In the genomic region with DNA sequence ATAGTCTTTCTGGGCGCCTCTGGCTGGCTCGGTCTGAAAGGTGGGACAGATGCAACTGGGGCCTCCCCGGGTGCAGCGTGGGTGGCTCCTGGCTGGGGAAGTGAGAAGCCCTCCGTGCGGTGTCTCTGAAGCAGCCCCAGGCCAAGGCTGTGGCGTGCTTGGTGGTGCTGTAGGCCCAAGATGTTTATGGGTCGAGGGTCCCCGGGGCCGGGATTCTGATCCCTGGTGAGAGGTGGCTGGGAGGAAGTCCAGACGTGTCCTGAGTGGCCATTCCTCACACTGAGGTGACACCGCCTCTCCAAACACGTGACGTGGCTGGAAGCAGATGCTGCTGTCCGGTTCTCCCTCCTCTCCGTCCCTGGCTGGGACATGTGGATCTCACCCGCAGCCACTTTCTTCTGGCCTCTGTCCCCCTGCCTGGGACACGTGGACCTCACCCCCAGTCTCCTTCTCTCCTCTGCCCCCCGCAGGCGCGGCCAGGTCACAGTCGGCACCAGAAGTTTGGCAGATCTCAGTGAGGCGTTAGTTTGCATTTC, we compare ENCODE assay signal across 9 cellular contexts. TPM values are rescaled to one million over a fixed set of nuclear protein-coding genes. Genes with fewer than 3 reads are reported as not detected.
A peak's percentile ranks its signal among the peaks of the same experiment; 100 is the strongest.
DNase-seq lines count a peak whose midpoint lies in the region; ATAC-seq and TF ChIP-seq lines count a peak whose summit lies in the region.
"Had no signal": no experiment of that assay in that cellular context is flagged by ENCODE, and none has a peak within 500 bp of the region (broad histone marks: within the 10 kb centered on the region; RNA-seq: fewer than 3 reads in every experiment).

No MANE protein-coding gene starts in this region.

- WGBS in adrenal gland, 4 donors = 7 to 19% (median 15%) methylated on average over 10 to 23 of the region's 23 CpGs

- intact Hi-C loops in A673 (cut with micrococcal nuclease; ENCODE audit: unreplicated experiment) = loop anchor here (5.0 to 10.0 kb wide), 2 partner anchors 177 to 525 kb away; partner anchors contain the start of genes FARP2 and ING5
- intact Hi-C loops in adrenal gland (cut with DNase I) = no loop called here

- DNase-seq in A673 (ENCODE audit: low spot score) (peak; percentile 54), RPMI8226 (peak; percentile 74), adrenal gland (peak; percentile 54 to 87 (median 66)), left kidney (ENCODE audit: low read depth, low spot score) (peak; percentile 58), AG08396 (ENCODE audit: low spot score) (no peak)
- DNase-seq in stimulated activated CD8-positive, alpha-beta memory T cell treated with anti-CD3 and anti-CD28 coated beads, Interleukin-15, amount 100 ng/mL, for 24 hours (ENCODE audit: low read depth) = peak; percentile 32

- BruUV-seq in A673 (replicated peaks; lab: Mats Ljungman, UMichigan) = no TSS peak

- POLR2A ChIA-PET in A673 (lab: Charles Lee; ENCODE audit: low non-redundant PET) = no interaction called here

- CTCF ChIA-PET in A673 (lab: Charles Lee) = no interaction called here

- ATAC-seq in GM18502 (IDR thresholded peaks at IDR 0.05; ENCODE audit: poor library complexity, unreplicated experiment) (peak; percentile 73), HG02885 (IDR thresholded peaks at IDR 0.05; ENCODE audit: poor library complexity, unreplicated experiment) (peak; percentile 63)

- H3K9me3 ChIP-seq in A673 (ENCODE audit: low read depth, low read length, poor library complexity, severe bottlenecking) (no peaks in the 10 kb centered on the region), adrenal gland (replicated peaks in 1 of 3) (no peaks in the 10 kb centered on the region)

- H3K36me3 ChIP-seq in A673 (ENCODE audit: insufficient read depth, low read length, poor library complexity, severe bottlenecking) (peaks cover 4% of the 10 kb centered on the region), adrenal gland (replicated peaks in 1 of 2) (no peaks in the 10 kb centered on the region)

- TF ChIP-seq CTCF in A673 (conservative IDR thresholded peaks at IDR 0.05; ENCODE audit: low read depth, low read length) = no peak
- peak in 1 of 6 experiments; percentile 9 for TF ChIP-seq CTCF in adrenal gland (IDR thresholded peaks at IDR 0.05)

- H3K4me3 ChIP-seq in A673 (ENCODE audit: low read depth, low read length, poor library complexity, severe bottlenecking) = peak overlapping the region; percentile 66
- H3K4me3 ChIP-seq in adrenal gland = peak overlapping the region in 1 of 4 donors; percentile 70

- TF ChIP-seq POLR2A in adrenal gland (IDR thresholded peaks at IDR 0.05) = no peak

- H3K27me3 ChIP-seq in A673 (replicated peaks; ENCODE audit: insufficient read depth, low read depth, low read length, poor library complexity) (no peaks in the 10 kb centered on the region), adrenal gland (no peaks in the 10 kb centered on the region)

- H3K27ac ChIP-seq in A673 (ENCODE audit: low read depth, low read length, poor library complexity, severe bottlenecking) (peak overlapping the region; percentile 95), adrenal gland (peak overlapping the region in 4 of 5 donors; percentile 36 to 85 (median 58))

- H3K4me1 ChIP-seq in A673 (ENCODE audit: insufficient read depth, low read length, poor library complexity, severe bottlenecking) = peaks cover 53% of the 10 kb centered on the region
- H3K4me1 ChIP-seq in adrenal gland (replicated peaks in 1 of 2) = peaks cover 0 to 9% of the 10 kb centered on the region in 2 donors

RNA-seq across cellular contexts. Expression of gene RTP5, which starts 12.6 kb away (rescaled TPM):
- 0.20 TPM in 1 of 2 replicates, not detected in the other for total RNA-seq in A673 (2021)
- total RNA-seq in adrenal gland = under 1 TPM in 1 of 8 donors, not detected in 7; 0.11 TPM
- polyA plus RNA-seq in adrenal gland = under 1 TPM in 2 of 3 donors, not detected in 1; 0.07 to 0.56 TPM
- total RNA-seq: HT1080 had no signal

RNA-seq across cellular contexts. Expression of gene PDCD1, which starts 23.5 kb away (rescaled TPM):
- total RNA-seq in A673 (2021) (0.34 and 0.35 TPM in 2 replicates), adrenal gland (under 1 TPM in 6 of 8 donors, not detected in 2; 0.23 to 0.84 (median 0.32) TPM)
- polyA plus RNA-seq in adrenal gland = 1 to 10 TPM in 1 of 3 donors, under 1 TPM in 1, not detected in 1; 0.81 to 2.0 TPM
- total RNA-seq: HT1080 had no signal
